Comparison of ENCODE assay signal across 1 cellular context in genomic region chr2:205948883-205949282, GRCh38.
TF ChIP-seq lines count a peak whose summit lies in the region.

No MANE protein-coding gene starts in this region.

TF ChIP-seq in GM23338, 12 proteins besides CTCF, POLR2A, EP300 and RAD21 (continued from another document):
- TF ChIP-seq ZNF462 (CRISPR knock-in tag; IDR thresholded peaks at IDR 0.05) (no peak), ZNF114 (CRISPR knock-in tag; IDR thresholded peaks at IDR 0.05) (no peak), REST (IDR thresholded peaks at IDR 0.05; ENCODE audit: unreplicated experiment) (no peak), STAT1 (IDR thresholded peaks at IDR 0.05; ENCODE audit: unreplicated experiment) (no peak), EZH2phosphoT487 (IDR thresholded peaks at IDR 0.05; ENCODE audit: unreplicated experiment) (no peak), NANOG (IDR thresholded peaks at IDR 0.05; ENCODE audit: borderline replicate concordance) (no peak), EZH2 (IDR thresholded peaks at IDR 0.05; ENCODE audit: low read depth, unreplicated experiment) (no peak), ZNF331 (CRISPR knock-in tag; IDR thresholded peaks at IDR 0.05; ENCODE audit: low read depth) (no peak), CREB1 (CRISPR knock-in tag; IDR thresholded peaks at IDR 0.05; ENCODE audit: low read depth) (no peak)
